Comparison of ENCODE assay signal across 8 cellular contexts in genomic region chr3:161310649-161311423, GRCh38.
DNase-seq lines count a peak whose midpoint lies in the region; ATAC-seq lines count a peak whose summit lies in the region.

No MANE protein-coding gene starts in this region.

- H3K9me3 Mint-ChIP-seq in activated T-helper 1 cell treated with anti-CD3 and anti-CD28 coated beads, Interleukin-12 subunit alpha, Interleukin-12 subunit beta, Interleukin-2, Interleukin-4 antibody, amounts not matched to agents 30 ng/mL and 10 ng/mL and 1 ng/mL, durations not matched to agents 14 hours and 24 hours and 36 hours = peaks cover 22% of the 10 kb centered on the region

- intact Hi-C loops in activated T-helper 1 cell treated with anti-CD3 and anti-CD28 coated beads, Interleukin-12 subunit alpha, Interleukin-12 subunit beta, Interleukin-2, Interleukin-4 antibody, amounts not matched to agents 30 ng/mL and 10 ng/mL and 1 ng/mL, durations not matched to agents 14 hours and 24 hours and 36 hours (cut with micrococcal nuclease) = loop anchor here (2.0 to 5.0 kb wide), 3 partner anchors 38 to 509 kb away; partner anchors contain the start of gene NMD3

- ATAC-seq in activated CD4-positive, CD25-positive, alpha-beta regulatory T cell treated with anti-CD3 and anti-CD28 coated beads, Interleukin-2, amount 50 U/mL, for 24 hours = peak; percentile 66 to 76
- ATAC-seq in HG03432 (IDR thresholded peaks at IDR 0.05; ENCODE audit: unreplicated experiment) = peak; percentile 89
- ATAC-seq in stimulated activated naive CD8-positive, alpha-beta T cell treated with anti-CD3 and anti-CD28 coated beads, Interleukin-15, Interleukin-2, amounts not matched to agents 100 U/mL and 50 U/mL, for 24 hours = peak; percentile 84

- peak overlapping the region; percentile 2 for H3K4me3 Mint-ChIP-seq in activated T-helper 1 cell treated with anti-CD3 and anti-CD28 coated beads, Interleukin-12 subunit alpha, Interleukin-12 subunit beta, Interleukin-2, Interleukin-4 antibody, amounts not matched to agents 30 ng/mL and 10 ng/mL and 1 ng/mL, durations not matched to agents 14 hours and 24 hours and 36 hours

- peaks cover 43% of the 10 kb centered on the region for H3K27me3 Mint-ChIP-seq in activated T-helper 1 cell treated with anti-CD3 and anti-CD28 coated beads, Interleukin-12 subunit alpha, Interleukin-12 subunit beta, Interleukin-2, Interleukin-4 antibody, amounts not matched to agents 30 ng/mL and 10 ng/mL and 1 ng/mL, durations not matched to agents 14 hours and 24 hours and 36 hours (ENCODE audit: insufficient read depth)

- peaks cover 22% of the 10 kb centered on the region for H3K4me1 Mint-ChIP-seq in activated T-helper 1 cell treated with anti-CD3 and anti-CD28 coated beads, Interleukin-12 subunit alpha, Interleukin-12 subunit beta, Interleukin-2, Interleukin-4 antibody, amounts not matched to agents 30 ng/mL and 10 ng/mL and 1 ng/mL, durations not matched to agents 14 hours and 24 hours and 36 hours (ENCODE audit: low read depth)

- H3K36me3 Mint-ChIP-seq in activated T-helper 1 cell treated with anti-CD3 and anti-CD28 coated beads, Interleukin-12 subunit alpha, Interleukin-12 subunit beta, Interleukin-2, Interleukin-4 antibody, amounts not matched to agents 30 ng/mL and 10 ng/mL and 1 ng/mL, durations not matched to agents 14 hours and 24 hours and 36 hours (ENCODE audit: low read depth) = peaks cover 3% of the 10 kb centered on the region

- no peak for DNase-seq in activated CD4-positive, CD25-positive, alpha-beta regulatory T cell (lab: John Stamatoyannopoulos, UW)
- DNase-seq in activated T-helper 1 cell treated with anti-CD3 and anti-CD28 coated beads, Interleukin-12 subunit alpha, Interleukin-12 subunit beta, Interleukin-2, Interleukin-4 antibody, amounts not matched to agents 30 ng/mL and 10 ng/mL and 1 ng/mL, durations not matched to agents 14 hours and 24 hours and 36 hours (ENCODE audit: low spot score) = peak; percentile 52
- DNase-seq in stimulated activated naive CD8-positive, alpha-beta T cell treated with anti-CD3 and anti-CD28 coated beads, Interleukin-15, Interleukin-2, amounts not matched to agents 100 U/mL and 50 U/mL, for 24 hours = peak; percentile 61
- no peak for DNase-seq in NCI-H510A (lab: John Stamatoyannopoulos, UW)
- no peak for DNase-seq in NCI-H510A treated with DMSO at 0.1 percent for 48 hours (lab: John Stamatoyannopoulos, UW)
- no peak for DNase-seq in NCI-H1092 treated with DMSO at 0.1 percent for 48 hours (lab: John Stamatoyannopoulos, UW)

- H3K27ac Mint-ChIP-seq in activated T-helper 1 cell treated with anti-CD3 and anti-CD28 coated beads, Interleukin-12 subunit alpha, Interleukin-12 subunit beta, Interleukin-2, Interleukin-4 antibody, amounts not matched to agents 30 ng/mL and 10 ng/mL and 1 ng/mL, durations not matched to agents 14 hours and 24 hours and 36 hours = peak overlapping the region; percentile 56

Comparison
In these comparisons a context has a peak if more than half of its experiments do, and no peak if none do; other contexts are left out.
1. DNase-seq: peak in activated T-helper 1 cell treated with anti-CD3 and anti-CD28 coated beads, Interleukin-12 subunit alpha, Interleukin-12 subunit beta, Interleukin-2, Interleukin-4 antibody, amounts not matched to agents 30 ng/mL and 10 ng/mL and 1 ng/mL, durations not matched to agents 14 hours and 24 hours and 36 hours (single experiment) and stimulated activated naive CD8-positive, alpha-beta T cell treated with anti-CD3 and anti-CD28 coated beads, Interleukin-15, Interleukin-2, amounts not matched to agents 100 U/mL and 50 U/mL, for 24 hours (single experiment); none in activated CD4-positive, CD25-positive, alpha-beta regulatory T cell (0 of 4), NCI-H510A (single experiment), NCI-H510A treated with DMSO at 0.1 percent for 48 hours (single experiment) and NCI-H1092 treated with DMSO at 0.1 percent for 48 hours (single experiment).
2. Peak in every context shown above with its lines, with median percentiles within 50 percentile points of each other: ATAC-seq.